14 cellular contexts compared by ENCODE assay signal in genomic region chr5:56610093-56610698, GRCh38.
A peak's percentile ranks its signal among the peaks of the same experiment; 100 is the strongest.
DNase-seq lines count a peak whose midpoint lies in the region; ATAC-seq, FAIRE-seq and TF ChIP-seq lines count a peak whose summit lies in the region.
"Had no signal": no experiment of that assay in that cellular context is flagged by ENCODE, and none has a peak within 500 bp of the region (broad histone marks: within the 10 kb centered on the region; RNA-seq: fewer than 3 reads in every experiment).

No MANE protein-coding gene starts in this region.

- TF ChIP-seq CTCF in RWPE2 (IDR thresholded peaks at IDR 0.05; ENCODE audit: poor library complexity, severe bottlenecking): no peak

- no peak overlapping the region for H2BK120ac ChIP-seq in mesendoderm (ENCODE audit: low read depth, low read length)

- CTCF ChIA-PET in CD4-positive, alpha-beta memory T cell (lab: Charles Lee; ENCODE audit: partially characterized antibody): interaction anchor here (1.3 kb wide), 1 partner anchor 339 kb away, joined by 3 read pairs; no protein-coding TSS in a partner anchor
- CTCF ChIA-PET in activated naive CD4-positive, alpha-beta T cell treated with anti-CD3 and anti-CD28 coated beads, Interleukin-2, amount 10 ng/mL, durations not matched to agents 7 days and 5 days (lab: Charles Lee): interaction anchor here (0.5 to 0.8 kb wide), 2 partner anchors 155 to 203 kb away, joined by 3 read pairs; no protein-coding TSS in a partner anchor

- H3K27ac Mint-ChIP-seq in CD4-positive, alpha-beta memory T cell: peak overlapping the region; percentile 52 to 93 (median 85)
- peak overlapping the region; percentile 87 for H3K27ac Mint-ChIP-seq in activated naive CD4-positive, alpha-beta T cell treated with anti-CD3 and anti-CD28 coated beads, Interleukin-2, amount 10 ng/mL, durations not matched to agents 7 days and 5 days

- no peak overlapping the region for H3K4ac ChIP-seq in mesendoderm (ENCODE audit: low read depth, low read length)

- H2BK15ac ChIP-seq in mesendoderm (replicated peaks; ENCODE audit: low read depth): no peak overlapping the region

- H3K27me3 Mint-ChIP-seq in CD4-positive, alpha-beta memory T cell: no peaks in the 10 kb centered on the region
- peaks cover 5% of the 10 kb centered on the region for H3K27me3 Mint-ChIP-seq in activated naive CD4-positive, alpha-beta T cell treated with anti-CD3 and anti-CD28 coated beads, Interleukin-2, amount 10 ng/mL, durations not matched to agents 7 days and 5 days

- H3K4me1 ChIP-seq in CD4-positive, alpha-beta memory T cell (ENCODE audit: insufficient read depth, low read length): peaks cover 75% of the 10 kb centered on the region
- H3K4me1 ChIP-seq in RWPE2 (ENCODE audit: insufficient read depth, poor library complexity, severe bottlenecking): peaks cover 6% of the 10 kb centered on the region
- peaks cover 5% of the 10 kb centered on the region for H3K4me1 ChIP-seq in mesendoderm (ENCODE audit: control insufficient read depth, low read depth, low read length)
- peaks cover 0 to 2% of the 10 kb centered on the region in 2 donors for H3K4me1 ChIP-seq in small intestine (ENCODE audit: control insufficient read depth in 2 of 2, insufficient read depth in 1 of 2, low read depth in 1 of 2, low read length in 1 of 2)

- intact Hi-C loops in CD4-positive, alpha-beta memory T cell (cut with micrococcal nuclease): loop anchor here (5.0 kb wide), 1 partner anchor 227 kb away; no protein-coding TSS in a partner anchor

- POLR2A ChIA-PET in CD4-positive, alpha-beta memory T cell (lab: Charles Lee; ENCODE audit: partially characterized antibody): interaction anchor here (0.7 to 1.4 kb wide), 4 partner anchors 15 to 130 kb away, joined by 3 to 5 read pairs (median 4); no protein-coding TSS in a partner anchor

- no peak overlapping the region for H2BK5ac ChIP-seq in mesendoderm (ENCODE audit: low read length)

- H3K9ac ChIP-seq in mesendoderm (ENCODE audit: low read length): no peak overlapping the region

- ATAC-seq in RWPE2 (ENCODE audit: low read depth) (peak; percentile 64; the same call in 2 of the 3 replicates), GM21717 (IDR thresholded peaks at IDR 0.05; ENCODE audit: unreplicated experiment) (no peak)

- no peak overlapping the region for H3K18ac ChIP-seq in mesendoderm (ENCODE audit: low read length)

- no peaks in the 10 kb centered on the region for H3K27me3 ChIP-seq in CD4-positive, alpha-beta memory T cell (ENCODE audit: insufficient read depth, low read length)
- no peaks in the 10 kb centered on the region for H3K27me3 ChIP-seq in RWPE2 (ENCODE audit: insufficient read depth, poor library complexity, severe bottlenecking)
- no peaks in the 10 kb centered on the region for H3K27me3 ChIP-seq in mesendoderm (ENCODE audit: insufficient read depth, low read length, poor library complexity)
- no peaks in the 10 kb centered on the region for H3K27me3 ChIP-seq in small intestine (ENCODE audit: control insufficient read depth in 2 of 2, insufficient read depth in 2 of 2, low read length in 2 of 2)
- H3K27me3 ChIP-seq: BE2C, pancreas had no signal

- H3K23ac ChIP-seq in mesendoderm (ENCODE audit: low read length): no peak overlapping the region

- H3K27ac ChIP-seq in CD4-positive, alpha-beta memory T cell (ENCODE audit: low read depth, low read length): peak overlapping the region; percentile 18
- no peak overlapping the region for H3K27ac ChIP-seq in RWPE2 (ENCODE audit: poor library complexity, severe bottlenecking)
- H3K27ac ChIP-seq in mesendoderm (ENCODE audit: low read depth, low read length): peak overlapping the region; percentile 6
- H3K27ac ChIP-seq in small intestine (ENCODE audit: low read depth in 1 of 2, low read length in 1 of 2): no peak overlapping the region
- H3K27ac ChIP-seq: pancreas had no signal

- WGBS in mesendoderm (ENCODE audit: extremely low coverage, insufficient coverage, low lambda C conversion rate): no CpG with 5 or more reads among the region's 4 CpGs
- WGBS in small intestine, 3 donors: 73 to 87% (median 86%) methylated on average over 4 of the region's 4 CpGs

- no peak overlapping the region for H3K56ac ChIP-seq in mesendoderm (ENCODE audit: low read length)

- no peaks in the 10 kb centered on the region for H3K79me2 ChIP-seq in mesendoderm (ENCODE audit: control insufficient read depth, insufficient read depth, low read length)

- no peak overlapping the region for H4K8ac ChIP-seq in mesendoderm (ENCODE audit: low read depth, low read length)

- peak in 2 of 5 donors; percentile 8 to 44 for DNase-seq in CD4-positive, alpha-beta memory T cell
- no peak for DNase-seq in RWPE2 (ENCODE audit: low spot score)
- peak; percentile 39 for DNase-seq in activated naive CD4-positive, alpha-beta T cell treated with anti-CD3 and anti-CD28 coated beads, Interleukin-2, amount 10 ng/mL, durations not matched to agents 7 days and 5 days
- DNase-seq in mesendoderm: peak; percentile 53
- no peak for DNase-seq in OCI-M2 (lab: John Stamatoyannopoulos, UW; ENCODE audit: unreplicated experiment)
- no peak for DNase-seq in small intestine
- no peak for DNase-seq in NCI-H524 (lab: John Stamatoyannopoulos, UW)
- DNase-seq: BE2C, HCEC 1CT, NCI-H510A, pancreas, RPMI8226, T-helper 9 cell had no signal

- no peaks in the 10 kb centered on the region for H3K79me1 ChIP-seq in mesendoderm (ENCODE audit: low read length)

- no peak overlapping the region for H2AK5ac ChIP-seq in mesendoderm (ENCODE audit: low read length)

- H3K4me1 Mint-ChIP-seq in CD4-positive, alpha-beta memory T cell: peaks cover 60 to 91% (median 77%) of the 10 kb centered on the region in 4 donors
- H3K4me1 Mint-ChIP-seq in activated naive CD4-positive, alpha-beta T cell treated with anti-CD3 and anti-CD28 coated beads, Interleukin-2, amount 10 ng/mL, durations not matched to agents 7 days and 5 days: peaks cover 92% of the 10 kb centered on the region

- H3K4me2 ChIP-seq in mesendoderm (ENCODE audit: low read length): no peak overlapping the region

- peak overlapping the region in 7 of 8 donors; percentile 47 to 88 (median 65) for H3K4me3 Mint-ChIP-seq in CD4-positive, alpha-beta memory T cell
- H3K4me3 Mint-ChIP-seq in activated naive CD4-positive, alpha-beta T cell treated with anti-CD3 and anti-CD28 coated beads, Interleukin-2, amount 10 ng/mL, durations not matched to agents 7 days and 5 days: peak overlapping the region; percentile 41

- no peak overlapping the region for H4K5ac ChIP-seq in mesendoderm (ENCODE audit: low read length)

- no peaks in the 10 kb centered on the region for H3K36me3 ChIP-seq in CD4-positive, alpha-beta memory T cell (ENCODE audit: insufficient read depth, low read length)
- H3K36me3 ChIP-seq in RWPE2 (ENCODE audit: low read depth) (no peaks in the 10 kb centered on the region), mesendoderm (ENCODE audit: control insufficient read depth, insufficient read depth, low read length) (no peaks in the 10 kb centered on the region), small intestine (ENCODE audit: control insufficient read depth in 2 of 2, insufficient read depth in 2 of 2, low read length in 2 of 2) (no peaks in the 10 kb centered on the region)
- H3K36me3 ChIP-seq: BE2C, pancreas had no signal

- peaks cover 0 to 23% (median 14%) of the 10 kb centered on the region in 8 donors for H3K9me3 Mint-ChIP-seq in CD4-positive, alpha-beta memory T cell
- H3K9me3 Mint-ChIP-seq in activated naive CD4-positive, alpha-beta T cell treated with anti-CD3 and anti-CD28 coated beads, Interleukin-2, amount 10 ng/mL, durations not matched to agents 7 days and 5 days: peaks cover 33% of the 10 kb centered on the region

- FAIRE-seq in small intestine (lab: Jason Lieb, UNC): no peak
- FAIRE-seq: pancreas had no signal

- H3K9me3 ChIP-seq in CD4-positive, alpha-beta memory T cell (ENCODE audit: control insufficient read depth in 1 of 2, low read length in 2 of 2): peaks cover 0 to 5% of the 10 kb centered on the region in 2 donors
- H3K9me3 ChIP-seq in RWPE2 (ENCODE audit: severe bottlenecking) (no peaks in the 10 kb centered on the region), small intestine (ENCODE audit: control insufficient read depth, low read depth) (no peaks in the 10 kb centered on the region)
- H3K9me3 ChIP-seq: BE2C, pancreas had no signal

- no peak overlapping the region for H3K4me3 ChIP-seq in CD4-positive, alpha-beta memory T cell (ENCODE audit: low read length in 2 of 2)
- H3K4me3 ChIP-seq in RWPE2 (ENCODE audit: severe bottlenecking) (no peak overlapping the region), mesendoderm (ENCODE audit: low read length) (no peak overlapping the region), small intestine (ENCODE audit: low read depth in 1 of 2, low read length in 2 of 2) (no peak overlapping the region)
- H3K4me3 ChIP-seq: pancreas had no signal

- H3K36me3 Mint-ChIP-seq in CD4-positive, alpha-beta memory T cell: peaks cover 8 to 12% of the 10 kb centered on the region in 2 donors
- peaks cover 53% of the 10 kb centered on the region for H3K36me3 Mint-ChIP-seq in activated naive CD4-positive, alpha-beta T cell treated with anti-CD3 and anti-CD28 coated beads, Interleukin-2, amount 10 ng/mL, durations not matched to agents 7 days and 5 days

Comparison
In these comparisons a context has a peak if more than half of its experiments do, and no peak if none do; other contexts are left out.
1. DNase-seq: peak in activated naive CD4-positive, alpha-beta T cell treated with anti-CD3 and anti-CD28 coated beads, Interleukin-2, amount 10 ng/mL, durations not matched to agents 7 days and 5 days (single experiment) and mesendoderm (single experiment); none in RWPE2 (single experiment), OCI-M2 (single experiment), small intestine (single experiment) and NCI-H524 (0 of 2).
2. H3K27ac ChIP-seq: peak in CD4-positive, alpha-beta memory T cell (single experiment) and mesendoderm (single experiment); none in RWPE2 (single experiment) and small intestine (0 of 2).